11 cellular contexts compared by ENCODE assay signal in genomic region chr19:39320948-39321831, GRCh38. TPM values are rescaled to one million over a fixed set of nuclear protein-coding genes. Genes with fewer than 3 reads are reported as not detected.
DNase-seq lines count a peak whose midpoint lies in the region; ATAC-seq and TF ChIP-seq lines count a peak whose summit lies in the region.
"Had no signal": no experiment of that assay in that cellular context is flagged by ENCODE, and none has a peak within 500 bp of the region (broad histone marks: within the 10 kb centered on the region; RNA-seq: fewer than 3 reads in every experiment).

No MANE protein-coding gene starts in this region.

- H3K4me3 Mint-ChIP-seq in activated CD8-positive, alpha-beta T cell treated with anti-CD3 and anti-CD28 coated beads for 36 hours = peak overlapping the region; percentile 69
- H3K4me3 Mint-ChIP-seq in immature natural killer cell (peak overlapping the region; percentile 73 to 89 (median 83)), type B pancreatic cell (peak overlapping the region; percentile 87)

- peak overlapping the region; percentile 15 for H3K4me3 ChIP-seq in cardiac muscle cell

- CTCF ChIA-PET in activated CD8-positive, alpha-beta T cell treated with anti-CD3 and anti-CD28 coated beads for 36 hours (lab: Charles Lee) = no interaction called here

- H3K4me1 ChIP-seq in cardiac muscle cell (ENCODE audit: low read depth) = peaks cover 5% of the 10 kb centered on the region

- ATAC-seq in activated CD8-positive, alpha-beta T cell treated with anti-CD3 and anti-CD28 coated beads for 36 hours = no peak
- ATAC-seq in HG03521 (IDR thresholded peaks at IDR 0.05; ENCODE audit: unreplicated experiment) = no peak

- H3K4me1 Mint-ChIP-seq in activated CD8-positive, alpha-beta T cell treated with anti-CD3 and anti-CD28 coated beads for 36 hours (ENCODE audit: low read depth) = peaks cover 19% of the 10 kb centered on the region
- H3K4me1 Mint-ChIP-seq in immature natural killer cell (peaks cover 40 to 48% of the 10 kb centered on the region in 2 donors), type B pancreatic cell (ENCODE audit: unreplicated experiment) (peaks cover 9% of the 10 kb centered on the region)

- DNase-seq in cardiac muscle cell (ENCODE audit: low read depth in 1 of 2, low spot score in 1 of 2) = no peak
- DNase-seq in cardiac septum (ENCODE audit: low spot score) = no peak
- DNase-seq in activated CD8-positive, alpha-beta T cell treated with anti-CD3 and anti-CD28 coated beads for 36 hours = no peak
- no peak for DNase-seq in immature natural killer cell
- no peak for DNase-seq in type B pancreatic cell (ENCODE audit: extremely low spot score, unreplicated experiment)
- no peak for DNase-seq in COLO829 (ENCODE audit: low spot score)
- DNase-seq in NCI-H2029 (lab: John Stamatoyannopoulos, UW) = no peak
- DNase-seq: COR-L47 had no signal

- no peaks in the 10 kb centered on the region for H3K36me3 ChIP-seq in cardiac muscle cell

- no peak overlapping the region for H3K27ac ChIP-seq in cardiac muscle cell

- no peaks in the 10 kb centered on the region for H3K27me3 ChIP-seq in cardiac muscle cell

- no peaks in the 10 kb centered on the region for H3K27me3 Mint-ChIP-seq in activated CD8-positive, alpha-beta T cell treated with anti-CD3 and anti-CD28 coated beads for 36 hours
- H3K27me3 Mint-ChIP-seq in immature natural killer cell (ENCODE audit: low read depth in 3 of 3) = peaks cover 8 to 17% (median 12%) of the 10 kb centered on the region in 3 donors
- H3K27me3 Mint-ChIP-seq in type B pancreatic cell = peaks cover 15% of the 10 kb centered on the region

- no peaks in the 10 kb centered on the region for H3K36me3 Mint-ChIP-seq in activated CD8-positive, alpha-beta T cell treated with anti-CD3 and anti-CD28 coated beads for 36 hours (ENCODE audit: low read depth)
- H3K36me3 Mint-ChIP-seq in immature natural killer cell (peaks cover 2 to 5% (median 2%) of the 10 kb centered on the region in 3 donors), type B pancreatic cell (no peaks in the 10 kb centered on the region)

- no peak for TF ChIP-seq CTCF in cardiac muscle cell (IDR thresholded peaks at IDR 0.05; ENCODE audit: low read depth, low read length)
- no peak for TF ChIP-seq CTCF in activated CD8-positive, alpha-beta T cell treated with anti-CD3 and anti-CD28 coated beads for 36 hours (IDR thresholded peaks at IDR 0.05)
- TF ChIP-seq CTCF in type B pancreatic cell (conservative IDR thresholded peaks at IDR 0.05) = no peak

- no peaks in the 10 kb centered on the region for H3K9me3 Mint-ChIP-seq in activated CD8-positive, alpha-beta T cell treated with anti-CD3 and anti-CD28 coated beads for 36 hours
- no peaks in the 10 kb centered on the region for H3K9me3 Mint-ChIP-seq in immature natural killer cell
- no peaks in the 10 kb centered on the region for H3K9me3 Mint-ChIP-seq in type B pancreatic cell

- peak overlapping the region; percentile 7 for H3K27ac Mint-ChIP-seq in activated CD8-positive, alpha-beta T cell treated with anti-CD3 and anti-CD28 coated beads for 36 hours
- peak overlapping the region; percentile 65 to 96 (median 90) for H3K27ac Mint-ChIP-seq in immature natural killer cell
- peak overlapping the region; percentile 44 for H3K27ac Mint-ChIP-seq in type B pancreatic cell

- no peaks in the 10 kb centered on the region for H3K9me3 ChIP-seq in cardiac muscle cell (ENCODE audit: low read depth)

- POLR2A ChIA-PET in activated CD8-positive, alpha-beta T cell treated with anti-CD3 and anti-CD28 coated beads for 36 hours (lab: Charles Lee) = interaction anchor here (0.6 kb wide), 1 partner anchor 42 kb away, joined by 3 read pairs; no protein-coding TSS in a partner anchor

- intact Hi-C loops in cardiac septum (cut with DNase I) = loop anchor here (10.0 kb wide), 1 partner anchor 356 kb away; no protein-coding TSS in a partner anchor
- intact Hi-C loops in activated CD8-positive, alpha-beta T cell treated with anti-CD3 and anti-CD28 coated beads for 36 hours (cut with micrococcal nuclease) = no loop called here

RNA-seq across cellular contexts. Expression of gene LRFN1, which starts 0.5 kb away (rescaled TPM):
- total RNA-seq in cardiac muscle cell (10.3 and 19.4 TPM in 2 replicates), cardiac septum (0.27 TPM), type B pancreatic cell (ENCODE audit: low replicate concordance) (3.6 and 5.6 TPM in 2 replicates)
- polyA plus RNA-seq in cardiac muscle cell (12.4 and 18.6 TPM in 2 replicates), immature natural killer cell (10 to 100 TPM in 1 of 3 donors, 1 to 10 TPM in 2; 4.8 to 16.0 (median 5.4) TPM)
- total RNA-seq in activated CD8-positive, alpha-beta T cell treated with anti-CD3 and anti-CD28 coated beads for 36 hours = 1 to 10 TPM; 6.1 to 6.5 TPM

RNA-seq across cellular contexts. Expression of gene GMFG, which starts 14.7 kb away (rescaled TPM):
- total RNA-seq in cardiac muscle cell = not detected in 2 replicates
- polyA plus RNA-seq in cardiac muscle cell = 2.3 and 3.2 TPM in 2 replicates
- 17.5 TPM for total RNA-seq in cardiac septum
- 100 to 1,000 TPM; 280 to 297 TPM for total RNA-seq in activated CD8-positive, alpha-beta T cell treated with anti-CD3 and anti-CD28 coated beads for 36 hours
- 1,000 to 10,000 TPM in 2 of 3 donors, 100 to 1,000 TPM in 1; 990 to 1,609 (median 1,254) TPM for polyA plus RNA-seq in immature natural killer cell
- not detected in 2 replicates for total RNA-seq in type B pancreatic cell (ENCODE audit: low replicate concordance)
- total RNA-seq: myocyte had no signal

RNA-seq across cellular contexts. Expression of gene SAMD4B, which starts 21.0 kb away (rescaled TPM):
- total RNA-seq in cardiac muscle cell (158 and 183 TPM in 2 replicates), cardiac septum (65.8 TPM), type B pancreatic cell (ENCODE audit: low replicate concordance) (116 and 123 TPM in 2 replicates)
- polyA plus RNA-seq in cardiac muscle cell (120 and 139 TPM in 2 replicates), immature natural killer cell (10 to 100 TPM in 1 of 3 donors, 1 to 10 TPM in 2; 2.9 to 17.8 (median 3.9) TPM)
- total RNA-seq in activated CD8-positive, alpha-beta T cell treated with anti-CD3 and anti-CD28 coated beads for 36 hours = 10 to 100 TPM; 35.5 to 37.1 TPM

RNA-seq across cellular contexts. Expression of gene IFNL1, which starts 25.0 kb away (rescaled TPM):
- total RNA-seq in cardiac muscle cell (not detected in 2 replicates), cardiac septum (not detected), type B pancreatic cell (ENCODE audit: low replicate concordance) (not detected in 2 replicates)
- polyA plus RNA-seq in cardiac muscle cell (not detected in 2 replicates), immature natural killer cell (1 to 10 TPM; 2.2 to 4.8 (median 2.3) TPM)
- not detected for total RNA-seq in activated CD8-positive, alpha-beta T cell treated with anti-CD3 and anti-CD28 coated beads for 36 hours
- total RNA-seq: myocyte, Right ventricle myocardium inferior had no signal

RNA-seq across cellular contexts. Expression of gene IFNL2, which starts 53.0 kb away (rescaled TPM):
- total RNA-seq in cardiac muscle cell (not detected in 2 replicates), cardiac septum (not detected), type B pancreatic cell (ENCODE audit: low replicate concordance) (not detected in 2 replicates)
- polyA plus RNA-seq in cardiac muscle cell (not detected in 2 replicates), immature natural killer cell (not detected)
- not detected for total RNA-seq in activated CD8-positive, alpha-beta T cell treated with anti-CD3 and anti-CD28 coated beads for 36 hours
- total RNA-seq: myocyte, Right ventricle myocardium inferior had no signal

Comparison
In these comparisons a context has a peak if more than half of its experiments do, and no peak if none do; other contexts are left out.
1. H3K27ac Mint-ChIP-seq: peak in every context shown above with its lines; median percentile 90 in immature natural killer cell; 44 in type B pancreatic cell; 7 in activated CD8-positive, alpha-beta T cell treated with anti-CD3 and anti-CD28 coated beads for 36 hours.
2. RNA of gene GMFG, which starts 14.7 kb away (total RNA-seq): 280 to 297 TPM in activated CD8-positive, alpha-beta T cell treated with anti-CD3 and anti-CD28 coated beads for 36 hours; 17.5 TPM in cardiac septum (single experiment), not detected in type B pancreatic cell and not detected in cardiac muscle cell; every median in the first group is over 10 times any median in the second.
3. Peak in every context shown above with its lines, with median percentiles within 50 percentile points of each other: H3K4me3 Mint-ChIP-seq.